1 cellular context compared by ENCODE assay signal in genomic region chr16:81005644-81006471, GRCh38.
TF ChIP-seq lines count a peak whose summit lies in the region.

No MANE protein-coding gene starts in this region.

TF ChIP-seq in HepG2, 621 proteins besides CTCF, POLR2A, EP300 and RAD21 (continued from another document):
- TF ChIP-seq NR2F6 (IDR thresholded peaks at IDR 0.05) (no peak), NR2F6 (CRISPR knock-in tag; IDR thresholded peaks at IDR 0.05) (0 out of 2 replicates have a peak, but pooled peaks have one; percentile 2)
- TF ChIP-seq, protein P1, sequence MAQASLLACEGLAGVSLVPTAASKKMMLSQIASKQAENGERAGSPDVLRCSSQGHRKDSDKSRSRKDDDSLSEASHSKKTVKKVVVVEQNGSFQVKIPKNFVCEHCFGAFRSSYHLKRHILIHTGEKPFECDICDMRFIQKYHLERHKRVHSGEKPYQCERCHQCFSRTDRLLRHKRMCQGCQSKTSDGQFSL (CRISPR knock-in tag; IDR thresholded peaks at IDR 0.05) = peak; percentile 38; the same call in 1 of the 2 replicates
